ENCODE assay signal across 15 cellular contexts in the genomic region with DNA sequence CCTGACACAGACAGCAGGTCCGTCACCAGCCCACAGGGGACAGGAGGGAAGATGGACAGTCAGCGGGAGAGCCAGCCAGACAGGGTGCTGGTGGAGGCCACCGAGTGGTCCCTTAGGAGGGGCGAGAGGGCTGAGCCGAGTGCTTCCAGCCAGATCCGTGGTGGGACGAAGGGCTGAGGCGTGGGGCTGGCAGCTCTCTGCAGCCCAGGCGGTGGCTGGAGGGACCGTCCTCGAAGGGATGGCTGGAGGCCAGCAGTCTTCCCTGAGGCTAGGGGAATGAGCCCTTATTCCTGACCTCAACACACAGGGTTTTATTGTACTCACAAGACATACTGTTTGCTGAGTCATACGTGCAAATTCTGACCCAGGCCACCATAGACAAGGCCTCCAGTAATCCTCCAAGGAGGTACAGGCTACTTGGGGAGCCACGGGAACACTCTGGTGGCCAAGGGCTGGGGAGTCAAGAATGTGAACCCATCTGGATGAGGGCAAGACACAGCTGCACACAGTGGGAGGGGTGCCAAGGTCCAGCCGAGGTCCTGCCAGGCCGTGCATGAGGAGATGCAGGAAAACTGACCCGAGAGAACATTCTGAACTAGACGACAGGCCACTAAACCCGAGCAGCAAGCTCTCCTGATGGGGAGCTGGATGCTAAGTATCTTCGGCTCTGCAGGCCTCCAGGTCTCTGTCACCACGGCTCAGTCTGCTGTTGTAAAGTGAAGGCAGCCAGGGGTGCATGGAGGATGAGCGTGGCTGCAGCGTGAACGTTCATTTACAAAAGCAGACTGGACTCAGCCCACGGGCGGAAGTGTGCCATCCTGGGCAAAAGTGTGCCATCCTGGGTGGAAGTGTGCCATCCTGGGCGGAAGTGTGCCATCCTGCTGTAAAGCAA.
DNase-seq lines count a peak whose midpoint lies in the region; ATAC-seq, FAIRE-seq and TF ChIP-seq lines count a peak whose summit lies in the region.
"Had no signal": no experiment of that assay in that cellular context is flagged by ENCODE, and none has a peak within 500 bp of the region (broad histone marks: within the 10 kb centered on the region; RNA-seq: fewer than 3 reads in every experiment).

No MANE protein-coding gene starts in this region.

- in situ Hi-C loops in GM13977 (cut with MboI; ENCODE audit: low pct_unique_long_range_greater_than_20kb, low sequenced_read_pairs, unreplicated experiment) = no loop called here

- no peak for FAIRE-seq in A549 (lab: Jason Lieb, UNC)
- FAIRE-seq in HTR-8/SVneo (lab: Jason Lieb, UNC) = no peak

- peak overlapping the region in 1 of 2 experiments; percentile 45; a peak in 1 of 6 replicates for H3K27ac ChIP-seq in A549
- peak overlapping the region in 1 of 5 donors; percentile 74 for H3K27ac ChIP-seq in adrenal gland
- H3K27ac ChIP-seq: ascending aorta had no signal

- DNase-seq in A549 (ENCODE audit: low read depth in 1 of 2, low spot score in 1 of 2) = no peak
- peak in 4 of 7 donors; percentile 15 to 68 (median 36) for DNase-seq in adrenal gland
- peak; percentile 73 for DNase-seq in left ventricle myocardium superior
- DNase-seq in pons (ENCODE audit: low spot score) = peak; percentile 43
- no peak for DNase-seq in GM10266 (ENCODE audit: extremely low spot score)
- no peak for DNase-seq in NCI-H2196 treated with DMSO at 0.1 percent for 48 hours (lab: John Stamatoyannopoulos, UW; ENCODE audit: unreplicated experiment)
- no peak for DNase-seq in GM13977 (ENCODE audit: low spot score)
- no peak for DNase-seq in HTR-8/SVneo (ENCODE audit: insufficient read length, low spot score)
- DNase-seq: activated CD4-positive, alpha-beta T cell treated with anti-CD3 and anti-CD28 coated beads, Interleukin-2, amount 50 U/mL, for 4 hours; CD4-positive, CD25-positive, alpha-beta regulatory T cell; NCI-H510A treated with DMSO at 0.1 percent for 48 hours; stimulated activated CD4-positive, alpha-beta T cell treated with anti-CD3 and anti-CD28 coated beads, Interleukin-4, amount 100 ng/mL, for 24 hours; T-helper 9 cell had no signal

- no peak overlapping the region for H3K4me2 ChIP-seq in A549

- H3K4me3 ChIP-seq in A549 (no peak overlapping the region), adrenal gland (no peak overlapping the region)
- H3K4me3 ChIP-seq: ascending aorta had no signal

- WGBS in A549 (ENCODE audit: missing lambda C conversion rate) = 81% methylated on average over 13 of the region's 26 CpGs
- WGBS in adrenal gland, 4 donors = 71 to 82% (median 75%) methylated on average over 21 to 26 of the region's 26 CpGs

- H3K27me3 ChIP-seq in adrenal gland = peaks cover 3% of the 10 kb centered on the region
- H3K27me3 ChIP-seq: ascending aorta had no signal

- TF ChIP-seq EP300 in A549 (IDR thresholded peaks at IDR 0.05) = no peak

- no peaks in the 10 kb centered on the region for H3K36me3 ChIP-seq in adrenal gland (replicated peaks in 1 of 2)
- H3K36me3 ChIP-seq: ascending aorta had no signal

- intact Hi-C loops in adrenal gland (cut with DNase I) (no loop called here), left ventricle myocardium superior (cut with micrococcal nuclease) (no loop called here)

- H3K4me1 ChIP-seq in A549 (peaks cover 3% of the 10 kb centered on the region; the same call in 1 of the 3 replicates), adrenal gland (replicated peaks in 1 of 2) (no peaks in the 10 kb centered on the region)
- H3K4me1 ChIP-seq: ascending aorta had no signal

- POLR2A ChIA-PET in A549 (lab: Yijun Ruan, JAX) = no interaction called here

- CTCF ChIA-PET in A549 (lab: Yijun Ruan, JAX) = no interaction called here

- no peak for TF ChIP-seq RAD21 in A549 (conservative IDR thresholded peaks at IDR 0.05 in 1 of 2, IDR thresholded peaks at IDR 0.05 in 1 of 2)

- TF ChIP-seq POLR2A in A549 (IDR thresholded peaks at IDR 0.05; ENCODE audit: low read length) = no peak
- TF ChIP-seq POLR2A in adrenal gland (IDR thresholded peaks at IDR 0.05) = no peak

- H3K9me3 ChIP-seq in A549 = no peaks in the 10 kb centered on the region
- no peaks in the 10 kb centered on the region for H3K9me3 ChIP-seq in adrenal gland (replicated peaks in 1 of 3)
- H3K9me3 ChIP-seq: ascending aorta had no signal

- TF ChIP-seq CTCF in A549 (IDR thresholded peaks at IDR 0.05) (no peak), adrenal gland (IDR thresholded peaks at IDR 0.05) (no peak), GM10266 (IDR thresholded peaks at IDR 0.05; ENCODE audit: control insufficient read depth, insufficient read depth, low read depth, missing control alignments) (no peak), GM13977 (IDR thresholded peaks at IDR 0.05; ENCODE audit: extremely low read depth, insufficient read depth, missing control alignments) (no peak)

- ATAC-seq in A549 = no peak; a peak in 1 of 6 replicates
- ATAC-seq in left ventricle myocardium superior = peak; percentile 71
- ATAC-seq: stimulated activated effector memory CD8-positive, alpha-beta T cell treated with anti-CD3 and anti-CD28 coated beads, Interleukin-12 subunit alpha, Interleukin-12 subunit beta, amount 100 ng/mL, for 72 hours had no signal

TF ChIP-seq in A549, 52 proteins besides CTCF, POLR2A, EP300 and RAD21:
- no peak for TF ChIP-seq KDM5A (IDR thresholded peaks at IDR 0.05)
- TF ChIP-seq PHF8 (IDR thresholded peaks at IDR 0.05; ENCODE audit: borderline replicate concordance, low read depth) = no peak
- peak; percentile 38 for TF ChIP-seq MAFK (IDR thresholded peaks at IDR 0.05; ENCODE audit: partially characterized antibody)
- TF ChIP-seq, protein P1, sequence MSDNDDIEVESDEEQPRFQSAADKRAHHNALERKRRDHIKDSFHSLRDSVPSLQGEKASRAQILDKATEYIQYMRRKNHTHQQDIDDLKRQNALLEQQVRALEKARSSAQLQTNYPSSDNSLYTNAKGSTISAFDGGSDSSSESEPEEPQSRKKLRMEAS (IDR thresholded peaks at IDR 0.05) = no peak

Comparison
In these comparisons a context has a peak if more than half of its experiments do, and no peak if none do; other contexts are left out.
1. DNase-seq: peak in adrenal gland (4 of 7), left ventricle myocardium superior (single experiment) and pons (single experiment); none in A549 (0 of 2), GM10266 (single experiment), NCI-H2196 treated with DMSO at 0.1 percent for 48 hours (single experiment), GM13977 (single experiment) and HTR-8/SVneo (single experiment).